Comparison of ENCODE assay signal across 1 cellular context in genomic region chrX:85244411-85245210, GRCh38.
TF ChIP-seq lines count a peak whose summit lies in the region.

No MANE protein-coding gene starts in this region.

TF ChIP-seq in GM23338, 12 proteins besides CTCF, POLR2A, EP300 and RAD21 (continued from another document):
- TF ChIP-seq ZNF462 (CRISPR knock-in tag; IDR thresholded peaks at IDR 0.05) (no peak), NANOG (IDR thresholded peaks at IDR 0.05; ENCODE audit: borderline replicate concordance) (no peak), ZNF331 (CRISPR knock-in tag; IDR thresholded peaks at IDR 0.05; ENCODE audit: low read depth) (no peak)
